ENCODE assay signal across 8 cellular contexts in the genomic region with DNA sequence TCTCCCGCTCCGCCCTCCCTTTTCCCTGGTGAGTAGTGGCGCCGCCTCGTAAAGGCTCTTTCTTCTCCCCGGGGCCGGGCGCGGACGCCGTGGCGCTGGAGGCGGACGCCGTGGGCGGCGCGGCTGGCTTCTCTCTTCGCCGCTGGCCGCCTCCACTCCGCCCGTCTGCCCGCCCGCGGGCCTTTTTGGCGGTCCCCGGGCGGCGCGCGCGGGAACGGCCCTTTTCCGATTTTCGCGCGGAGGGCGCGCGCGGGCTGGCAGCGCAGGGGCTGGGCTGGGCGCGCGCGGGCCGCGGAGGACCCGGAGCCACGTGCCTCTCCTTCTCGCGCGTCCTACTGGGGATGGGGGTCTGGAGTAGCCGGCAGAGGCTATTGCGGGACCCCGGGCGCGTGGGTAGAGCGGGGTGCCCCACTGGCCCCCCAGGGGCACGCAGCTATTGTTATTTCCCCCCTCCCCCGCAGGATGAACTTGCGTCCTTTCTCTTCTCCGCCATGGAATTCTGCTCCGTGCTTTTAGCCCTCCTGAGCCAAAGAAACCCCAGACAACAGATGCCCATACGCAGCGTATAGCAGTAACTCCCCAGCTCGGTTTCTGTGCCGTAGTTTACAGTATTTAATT. TPM values are rescaled to one million over a fixed set of nuclear protein-coding genes. Genes with fewer than 3 reads are reported as not detected.
A peak's percentile ranks its signal among the peaks of the same experiment; 100 is the strongest.
DNase-seq lines count a peak whose midpoint lies in the region; ATAC-seq, FAIRE-seq and TF ChIP-seq lines count a peak whose summit lies in the region.

No MANE protein-coding gene starts in this region.

- H3K18ac ChIP-seq in IMR-90 (ENCODE audit: low read depth, low read length): no peak overlapping the region

- no peak for TF ChIP-seq CTCF in Caco-2 (IDR thresholded peaks at IDR 0.05; ENCODE audit: insufficient read depth in 1 of 2, low read depth in 1 of 2, low read length in 1 of 2, severe bottlenecking in 1 of 2, unreplicated experiment in 1 of 2)
- no peak for TF ChIP-seq CTCF in IMR-90 (conservative IDR thresholded peaks at IDR 0.05; ENCODE audit: low read depth, low read length)
- no peak for TF ChIP-seq CTCF in nephron progenitor cell (IDR thresholded peaks at IDR 0.05)
- TF ChIP-seq CTCF in D721Med (IDR thresholded peaks at IDR 0.05; ENCODE audit: insufficient read depth, missing control alignments): no peak

- BruUV-seq in Caco-2 (replicated peaks; lab: Mats Ljungman, UMichigan) (no TSS peak), IMR-90 (replicated peaks; lab: Mats Ljungman, UMichigan) (no TSS peak)

- peak overlapping the region; percentile 93 for H3K27ac ChIP-seq in IMR-90 (ENCODE audit: insufficient read depth, low read length)
- peak overlapping the region; percentile 91 for H3K27ac ChIP-seq in epithelial cell of prostate

- in situ Hi-C loops in IMR-90 (cut with MboI; ENCODE audit: low sequenced_read_pairs): no loop called here

- H3K36me3 ChIP-seq in Caco-2 (ENCODE audit: control insufficient read depth, insufficient read depth, low read length) (peaks cover 1% of the 10 kb centered on the region; the same call in 1 of the 2 replicates), IMR-90 (ENCODE audit: control insufficient read depth, insufficient read depth, low read length) (peaks cover 15% of the 10 kb centered on the region)

- no peak for DNase-seq in Caco-2
- no peak for DNase-seq in IMR-90
- peak; percentile 69 for DNase-seq in activated CD4-positive, alpha-beta T cell treated with anti-CD3 and anti-CD28 coated beads for 36 hours
- DNase-seq in epithelial cell of prostate (ENCODE audit: low read depth, low spot score): no peak
- no peak for DNase-seq in nephron progenitor cell
- DNase-seq in D721Med (ENCODE audit: insufficient read length, low spot score): no peak

- no peak for TF ChIP-seq RAD21 in IMR-90 (IDR thresholded peaks at IDR 0.05; ENCODE audit: low read length)

- H3K23ac ChIP-seq in IMR-90 (ENCODE audit: low read depth, low read length): peak overlapping the region; percentile 93

- H3K4me1 Mint-ChIP-seq in Caco-2 (ENCODE audit: low read depth, unreplicated experiment): peaks cover 39% of the 10 kb centered on the region
- peaks cover 58% of the 10 kb centered on the region for H3K4me1 Mint-ChIP-seq in activated CD4-positive, alpha-beta T cell treated with anti-CD3 and anti-CD28 coated beads for 36 hours
- peaks cover 45% of the 10 kb centered on the region for H3K4me1 Mint-ChIP-seq in nephron progenitor cell

- peak overlapping the region; percentile 53; the same call in 1 of the 2 replicates for H4K91ac ChIP-seq in IMR-90 (ENCODE audit: insufficient read depth, low read depth, low read length)

- peak overlapping the region; percentile 96 for H3K27ac Mint-ChIP-seq in Caco-2 (ENCODE audit: unreplicated experiment)
- H3K27ac Mint-ChIP-seq in activated CD4-positive, alpha-beta T cell treated with anti-CD3 and anti-CD28 coated beads for 36 hours: peak overlapping the region; percentile 79
- H3K27ac Mint-ChIP-seq in nephron progenitor cell: no peak overlapping the region

- H3K4me3 Mint-ChIP-seq in Caco-2 (ENCODE audit: unreplicated experiment) (peak overlapping the region; percentile 83), nephron progenitor cell (peak overlapping the region; percentile 89)
- peak overlapping the region; percentile 95 for H3K4me3 Mint-ChIP-seq in activated CD4-positive, alpha-beta T cell treated with anti-CD3 and anti-CD28 coated beads for 36 hours

- TF ChIP-seq POLR2A in IMR-90 (IDR thresholded peaks at IDR 0.05; ENCODE audit: low read depth, low read length): no peak

- H4K5ac ChIP-seq in IMR-90 (ENCODE audit: low read depth, low read length): no peak overlapping the region

- CTCF ChIA-PET in Caco-2 (lab: Charles Lee): interaction anchor here (0.7 to 3.1 kb wide), 4 partner anchors 21 to 80 kb away, joined by 3 to 26 read pairs (median 6); no protein-coding TSS in a partner anchor
- CTCF ChIA-PET in IMR-90 (lab: Yijun Ruan, JAX): interaction anchor here (0.8 to 0.9 kb wide), 2 partner anchors 21 to 46 kb away, joined by 3 to 4 read pairs; no protein-coding TSS in a partner anchor
- CTCF ChIA-PET in activated CD4-positive, alpha-beta T cell treated with anti-CD3 and anti-CD28 coated beads for 36 hours (lab: Charles Lee): interaction anchor here (0.7 to 5.4 kb wide), 7 partner anchors 15 to 81 kb away, joined by 3 to 50 read pairs (median 3); no protein-coding TSS in a partner anchor

- WGBS in IMR-90 (ENCODE audit: extremely low coverage in 2 of 2, insufficient read length in 1 of 2), 2 experiments: 0% methylated on average over 4 of the region's 69 CpGs; no CpG with 5 or more reads in 1 of the 2 experiments

- H2BK20ac ChIP-seq in IMR-90 (ENCODE audit: low read depth, low read length): no peak overlapping the region

- H3K4me2 ChIP-seq in IMR-90 (ENCODE audit: low read depth, low read length): peak overlapping the region; percentile 93

- dilution Hi-C loops in IMR-90 (cut with HindIII; ENCODE audit: low sequenced_read_pairs, unreplicated experiment): no loop called here

- ATAC-seq in GM21381 (IDR thresholded peaks at IDR 0.05; ENCODE audit: unreplicated experiment): peak; percentile 27
- peak; percentile 22 for ATAC-seq in IMR-90 (ENCODE audit: low read depth)
- ATAC-seq in activated CD4-positive, alpha-beta T cell treated with anti-CD3 and anti-CD28 coated beads for 36 hours: peak; percentile 17
- ATAC-seq in GM19324 (IDR thresholded peaks at IDR 0.05; ENCODE audit: low FRiP score, unreplicated experiment): no peak

- peak overlapping the region; percentile 50; the same call in 1 of the 2 replicates for H2BK120ac ChIP-seq in IMR-90 (ENCODE audit: low read depth, low read length)

- peak overlapping the region; percentile 89 for H3K14ac ChIP-seq in IMR-90 (replicated peaks; ENCODE audit: low read depth, low read length)

- H3K79me1 ChIP-seq in IMR-90 (ENCODE audit: low read depth in 1 of 2, low read length in 2 of 2): peaks cover 20 to 69% of the 10 kb centered on the region in 2 experiments

- peak overlapping the region; percentile 93 for H3K4me3 ChIP-seq in Caco-2 (ENCODE audit: low read depth, low read length)
- H3K4me3 ChIP-seq in IMR-90 (ENCODE audit: insufficient read depth, low read depth, low read length): peak overlapping the region; percentile 91

- no peaks in the 10 kb centered on the region for H3K27me3 Mint-ChIP-seq in Caco-2 (ENCODE audit: insufficient read depth, unreplicated experiment)
- no peaks in the 10 kb centered on the region for H3K27me3 Mint-ChIP-seq in activated CD4-positive, alpha-beta T cell treated with anti-CD3 and anti-CD28 coated beads for 36 hours
- peaks cover 8% of the 10 kb centered on the region for H3K27me3 Mint-ChIP-seq in nephron progenitor cell (ENCODE audit: low read depth, poor library complexity)

- H3K27me3 ChIP-seq in Caco-2 (replicated peaks; ENCODE audit: control insufficient read depth, insufficient read depth, low read length): no peaks in the 10 kb centered on the region
- H3K27me3 ChIP-seq in IMR-90 (ENCODE audit: control insufficient read depth, insufficient read depth, low read length): no peaks in the 10 kb centered on the region

- intact Hi-C loops in Caco-2 (cut with micrococcal nuclease; ENCODE audit: unreplicated experiment): loop anchor here (5.0 kb wide), 1 partner anchor 46 kb away; no protein-coding TSS in a partner anchor
- intact Hi-C loops in IMR-90 (cut with micrococcal nuclease): no loop called here
- intact Hi-C loops in activated CD4-positive, alpha-beta T cell treated with anti-CD3 and anti-CD28 coated beads for 36 hours (cut with DNase I, micrococcal nuclease): loop anchor here (5.0 kb wide), 3 partner anchors 46 to 459 kb away; no protein-coding TSS in a partner anchor

- no peak overlapping the region for H2BK15ac ChIP-seq in IMR-90 (ENCODE audit: low read depth, low read length)

- no peaks in the 10 kb centered on the region for H3K9me3 Mint-ChIP-seq in Caco-2 (ENCODE audit: unreplicated experiment)
- H3K9me3 Mint-ChIP-seq in activated CD4-positive, alpha-beta T cell treated with anti-CD3 and anti-CD28 coated beads for 36 hours (ENCODE audit: low read depth): no peaks in the 10 kb centered on the region
- no peaks in the 10 kb centered on the region for H3K9me3 Mint-ChIP-seq in nephron progenitor cell

- H3K9me3 ChIP-seq in Caco-2 (no peaks in the 10 kb centered on the region), IMR-90 (ENCODE audit: control insufficient read depth, insufficient read depth, low read length) (no peaks in the 10 kb centered on the region)

- H4K20me1 ChIP-seq in IMR-90 (ENCODE audit: insufficient read depth, low read length): peaks cover 39% of the 10 kb centered on the region

- H4K8ac ChIP-seq in IMR-90 (ENCODE audit: low read depth in 2 of 2, low read length in 2 of 2): peak overlapping the region; percentile 22 to 75; a peak in 1 of 4 replicates

- peak overlapping the region; percentile 91 for H2AK9ac ChIP-seq in IMR-90 (replicated peaks; ENCODE audit: low read depth, low read length, poor library complexity)

- POLR2A ChIA-PET in Caco-2 (lab: Charles Lee) (interaction anchor here (0.6 to 3.3 kb wide), 4 partner anchors 44 to 80 kb away, joined by 8 to 30 read pairs (median 16); partner anchors contain the start of gene CHCHD5), IMR-90 (lab: Charles Lee; ENCODE audit: unreplicated experiment) (interaction anchor here (0.6 kb wide), 1 partner anchor 103 kb away, joined by 5 read pairs; no protein-coding TSS in a partner anchor)
- POLR2A ChIA-PET in activated CD4-positive, alpha-beta T cell treated with anti-CD3 and anti-CD28 coated beads for 36 hours (lab: Charles Lee): interaction anchor here (1.1 to 3.0 kb wide), 7 partner anchors 7 to 103 kb away, joined by 3 to 28 read pairs (median 5); no protein-coding TSS in a partner anchor

- H3K4ac ChIP-seq in IMR-90 (ENCODE audit: low read depth, low read length): peak overlapping the region; percentile 82

- peak overlapping the region; percentile 85 for H2AFZ ChIP-seq in IMR-90 (replicated peaks; ENCODE audit: low read length, poor library complexity)

- H3K56ac ChIP-seq in IMR-90 (ENCODE audit: extremely low read depth, insufficient read depth, low read length): peak overlapping the region; percentile 77

- FAIRE-seq in D721Med (lab: Jason Lieb, UNC): no peak

- peaks cover 28% of the 10 kb centered on the region for H3K9me1 ChIP-seq in IMR-90 (ENCODE audit: insufficient read depth, low read length)

- H2BK5ac ChIP-seq in IMR-90 (ENCODE audit: low read depth, low read length, poor library complexity, severe bottlenecking): peak overlapping the region; percentile 82

- H3K36me3 Mint-ChIP-seq in Caco-2 (ENCODE audit: insufficient read depth, unreplicated experiment): peaks cover 72% of the 10 kb centered on the region
- H3K36me3 Mint-ChIP-seq in activated CD4-positive, alpha-beta T cell treated with anti-CD3 and anti-CD28 coated beads for 36 hours (ENCODE audit: low read depth): peaks cover 40% of the 10 kb centered on the region
- peaks cover 32% of the 10 kb centered on the region for H3K36me3 Mint-ChIP-seq in nephron progenitor cell (ENCODE audit: low read depth)

- H3K9ac ChIP-seq in IMR-90 (ENCODE audit: low read depth, low read length): peak overlapping the region; percentile 89

- peak overlapping the region; percentile 77; the same call in 1 of the 2 replicates for H2AK5ac ChIP-seq in IMR-90 (ENCODE audit: low read depth, low read length)

- H3K4me1 ChIP-seq in Caco-2: peaks cover 31% of the 10 kb centered on the region
- H3K4me1 ChIP-seq in IMR-90 (ENCODE audit: control insufficient read depth, insufficient read depth, low read length): peaks cover 11% of the 10 kb centered on the region

RNA-seq across cellular contexts. Expression of gene SLC20A1, which starts 0.5 kb away (rescaled TPM):
- total RNA-seq in Caco-2 (2022) (91.1 and 102 TPM in 2 replicates), IMR-90 (2012; rRNA removed) (94.1 and 123 TPM in 2 replicates)
- polyA plus RNA-seq in IMR-90 (2012; rRNA removed): 72.3 and 93.6 TPM in 2 replicates
- 20.4 and 27.2 TPM in 2 replicates for polyA plus RNA-seq in IMR-90 (2012; cell fraction: cytosol; rRNA removed)
- 27.1 and 155 TPM in 2 replicates for polyA plus RNA-seq in IMR-90 (2012; cell fraction: nucleus; rRNA removed; ENCODE audit: low replicate concordance)
- 10 to 100 TPM; 69.3 to 69.6 TPM for total RNA-seq in activated CD4-positive, alpha-beta T cell treated with anti-CD3 and anti-CD28 coated beads for 36 hours
